20 cellular contexts compared by ENCODE assay signal in the genomic region with DNA sequence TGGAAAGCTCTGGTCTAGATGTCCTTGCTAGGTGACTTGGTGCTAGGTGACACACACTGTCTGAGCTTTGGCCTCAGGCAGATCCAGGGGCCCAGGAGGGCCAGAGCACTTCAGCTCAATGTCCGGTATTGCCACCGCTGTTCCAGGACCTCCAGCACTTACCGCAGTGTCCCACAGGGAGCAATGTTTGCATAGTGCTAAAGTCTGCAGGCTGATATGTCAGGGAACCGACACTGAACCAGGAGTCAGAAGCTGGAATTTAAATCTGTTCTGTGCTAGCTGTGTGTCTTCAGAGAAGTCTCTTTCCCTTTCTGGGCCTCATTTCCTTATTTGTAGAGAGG.
"Had no signal": no experiment of that assay in that cellular context is flagged by ENCODE, and none has a peak within 500 bp of the region (broad histone marks: within the 10 kb centered on the region; RNA-seq: fewer than 3 reads in every experiment).

No MANE protein-coding gene starts in this region.

- H3K4me3 Mint-ChIP-seq: endodermal cell; naive thymus-derived CD4-positive, alpha-beta T cell; nephron progenitor cell; type B pancreatic cell had no signal

- H3K9me3 Mint-ChIP-seq: endodermal cell; naive thymus-derived CD4-positive, alpha-beta T cell; nephron progenitor cell; type B pancreatic cell had no signal

- ATAC-seq: foreskin keratinocyte; naive thymus-derived CD4-positive, alpha-beta T cell had no signal

- H3K9me3 ChIP-seq: left lung, right atrium auricular region, uterus had no signal

- H3K4me1 Mint-ChIP-seq: endodermal cell had no signal

- H3K27ac Mint-ChIP-seq: endodermal cell; naive thymus-derived CD4-positive, alpha-beta T cell; nephron progenitor cell had no signal

- H3K4me1 ChIP-seq: foreskin keratinocyte, left lung, right atrium auricular region, uterus had no signal

- DNase-seq: effector CD4-positive, alpha-beta T cell; erythroblast; foreskin keratinocyte; hypothalamus; islet precursor cell; left lung; mesendoderm; naive thymus-derived CD4-positive, alpha-beta T cell; nephron progenitor cell; posterior cingulate gyrus; small intestine; stimulated activated CD4-positive, alpha-beta T cell treated with anti-CD3 and anti-CD28 coated beads, Interleukin-12 subunit alpha, Interleukin-12 subunit beta, amount 100 ng/mL, for 4 hours; stimulated activated naive CD4-positive, alpha-beta T cell; uterus had no signal

- H3K27me3 ChIP-seq: foreskin keratinocyte, left lung, right atrium auricular region, uterus had no signal

- FAIRE-seq: endothelial cell of umbilical vein, small intestine had no signal

- H3K27me3 Mint-ChIP-seq: naive thymus-derived CD4-positive, alpha-beta T cell; type B pancreatic cell had no signal

- H3K4me3 ChIP-seq: coronary artery, left lung, lung, right atrium auricular region, uterus had no signal

- H3K27ac ChIP-seq: coronary artery, foreskin keratinocyte, left lung, right atrium auricular region, uterus had no signal

- H3K36me3 ChIP-seq: right atrium auricular region, uterus had no signal
